ENCODE assay signal across 9 cellular contexts in genomic region chr3:120719167-120719834, GRCh38. TPM values are rescaled to one million over a fixed set of nuclear protein-coding genes. Genes with fewer than 3 reads are reported as not detected.
DNase-seq lines count a peak whose midpoint lies in the region; TF ChIP-seq lines count a peak whose summit lies in the region.
"Not testable (repeated sequence)": the region's sequence is repeated elsewhere in the genome, so short reads cannot be mapped to it uniquely, and the experiment has no call there.
"Had no signal": no experiment of that assay in that cellular context is flagged by ENCODE, and none has a peak within 500 bp of the region (broad histone marks: within the 10 kb centered on the region; RNA-seq: fewer than 3 reads in every experiment).

No MANE protein-coding gene starts in this region.

- not testable (repeated sequence) for H3F3A ChIP-seq in neural progenitor cell (ENCODE audit: low read depth)

- peak overlapping the region; percentile 15 for H3K4me3 Mint-ChIP-seq in activated T-helper 2 cell treated with anti-CD3 and anti-CD28 coated beads, Interferon-gamma antibody, Interleukin-2, Interleukin-4, amounts not matched to agents 10 μg/mL and 5 μg/mL and 100 μg/mL, durations not matched to agents 14 hours and 24 hours and 36 hours (ENCODE audit: low read depth)
- peak overlapping the region; percentile 50 for H3K4me3 Mint-ChIP-seq in neural progenitor cell

- peak overlapping the region; percentile 56 for H2AFZ ChIP-seq in neural progenitor cell (replicated peaks)

- not testable (repeated sequence) for H3K79me2 ChIP-seq in neural progenitor cell (ENCODE audit: low read depth)

- not testable (repeated sequence) for H3K27ac Mint-ChIP-seq in activated T-helper 2 cell treated with anti-CD3 and anti-CD28 coated beads, Interferon-gamma antibody, Interleukin-2, Interleukin-4, amounts not matched to agents 10 μg/mL and 5 μg/mL and 100 μg/mL, durations not matched to agents 14 hours and 24 hours and 36 hours
- H3K27ac Mint-ChIP-seq in neural progenitor cell: peak overlapping the region; percentile 50

- not testable (repeated sequence) for H3K36me3 ChIP-seq in HUES64 (ENCODE audit: insufficient read depth, low read length); neural progenitor cell

- intact Hi-C loops in activated T-helper 2 cell treated with anti-CD3 and anti-CD28 coated beads, Interferon-gamma antibody, Interleukin-2, Interleukin-4, amounts not matched to agents 10 μg/mL and 5 μg/mL and 100 μg/mL, durations not matched to agents 14 hours and 24 hours and 36 hours (cut with micrococcal nuclease): not testable (repeated sequence)

- H3K4me1 Mint-ChIP-seq in activated T-helper 2 cell treated with anti-CD3 and anti-CD28 coated beads, Interferon-gamma antibody, Interleukin-2, Interleukin-4, amounts not matched to agents 10 μg/mL and 5 μg/mL and 100 μg/mL, durations not matched to agents 14 hours and 24 hours and 36 hours (ENCODE audit: low read depth): peaks cover 25% of the 10 kb centered on the region
- H3K4me1 Mint-ChIP-seq in neural progenitor cell: not testable (repeated sequence)

- H3K36me3 Mint-ChIP-seq in activated T-helper 2 cell treated with anti-CD3 and anti-CD28 coated beads, Interferon-gamma antibody, Interleukin-2, Interleukin-4, amounts not matched to agents 10 μg/mL and 5 μg/mL and 100 μg/mL, durations not matched to agents 14 hours and 24 hours and 36 hours (ENCODE audit: low read depth): peaks cover 25% of the 10 kb centered on the region
- not testable (repeated sequence) for H3K36me3 Mint-ChIP-seq in neural progenitor cell

- not testable (repeated sequence) for H3K9me3 ChIP-seq in HUES64 (ENCODE audit: insufficient read depth, low read depth, low read length); iPS-18c (ENCODE audit: control insufficient read depth, insufficient read depth, low read length); neural progenitor cell (ENCODE audit: low read depth)

- H3K27me3 Mint-ChIP-seq in activated T-helper 2 cell treated with anti-CD3 and anti-CD28 coated beads, Interferon-gamma antibody, Interleukin-2, Interleukin-4, amounts not matched to agents 10 μg/mL and 5 μg/mL and 100 μg/mL, durations not matched to agents 14 hours and 24 hours and 36 hours (ENCODE audit: low read depth); neural progenitor cell (ENCODE audit: insufficient read depth, low read depth): not testable (repeated sequence)

- not testable (repeated sequence) for H3K4me1 ChIP-seq in HUES64 (ENCODE audit: insufficient read depth, low read length); neural progenitor cell

- peak overlapping the region; percentile 74 for H3K4me2 ChIP-seq in neural progenitor cell

- TF ChIP-seq CTCF in neural progenitor cell (IDR thresholded peaks at IDR 0.05): not testable (repeated sequence)

- H3K9me3 Mint-ChIP-seq in activated T-helper 2 cell treated with anti-CD3 and anti-CD28 coated beads, Interferon-gamma antibody, Interleukin-2, Interleukin-4, amounts not matched to agents 10 μg/mL and 5 μg/mL and 100 μg/mL, durations not matched to agents 14 hours and 24 hours and 36 hours; neural progenitor cell: not testable (repeated sequence)

- H3K4me3 ChIP-seq in HUES64 (ENCODE audit: low read length) (peak overlapping the region; percentile 64), iPS-18c (ENCODE audit: insufficient read depth, low read depth, low read length) (peak overlapping the region; percentile 31; the same call in 1 of the 2 replicates), neural progenitor cell (peak overlapping the region; percentile 48)

- DNase-seq in activated CD4-positive, CD25-positive, alpha-beta regulatory T cell treated with anti-CD3 and anti-CD28 coated beads, Interleukin-2, amount 50 U/mL, for 16 hours (ENCODE audit: low read depth, low spot score): peak; percentile 43
- peak; percentile 73 for DNase-seq in activated T-helper 2 cell treated with anti-CD3 and anti-CD28 coated beads, Interferon-gamma antibody, Interleukin-2, Interleukin-4, amounts not matched to agents 10 μg/mL and 5 μg/mL and 100 μg/mL, durations not matched to agents 14 hours and 24 hours and 36 hours (ENCODE audit: low spot score)
- DNase-seq in effector CD4-positive, alpha-beta T cell: peak; percentile 68
- peak; percentile 34 for DNase-seq in neural progenitor cell (ENCODE audit: low spot score)
- DNase-seq in stimulated activated CD4-positive, alpha-beta T cell treated with anti-CD3 and anti-CD28 coated beads, TNF-alpha, amount 100 ng/mL, for 24 hours (ENCODE audit: low read depth in 3 of 3): peak in 2 of 3 experiments; percentile 6 to 40
- peak; percentile 77 for DNase-seq in ureter (ENCODE audit: low spot score)

- 16% methylated on average over 20 of the region's 20 CpGs for WGBS in HUES64

- H3K27me3 ChIP-seq in HUES64 (ENCODE audit: insufficient read depth, low read length); neural progenitor cell: not testable (repeated sequence)

- H4K20me1 ChIP-seq in neural progenitor cell (ENCODE audit: low read depth): not testable (repeated sequence)

- H3K9ac ChIP-seq in HUES64 (ENCODE audit: low read depth, low read length): peak overlapping the region; percentile 83
- H3K9ac ChIP-seq in neural progenitor cell: not testable (repeated sequence)

- H3K27ac ChIP-seq in HUES64 (ENCODE audit: low read depth, low read length): peak overlapping the region; percentile 65; the same call in 1 of the 2 replicates
- not testable (repeated sequence) for H3K27ac ChIP-seq in neural progenitor cell

RNA-seq across cellular contexts. Expression of gene RABL3, which starts 23.0 kb away (rescaled TPM):
- 16.1 TPM for polyA plus RNA-seq in HUES64 (2013, experiment 1 of 2)
- 13.9 TPM for polyA plus RNA-seq in HUES64 (2013, experiment 2 of 2)
- 26.6 and 30.8 TPM in 2 replicates for total RNA-seq in activated T-helper 2 cell treated with anti-CD3 and anti-CD28 coated beads, Interferon-gamma antibody, Interleukin-2, Interleukin-4, amounts not matched to agents 10 μg/mL and 5 μg/mL and 100 μg/mL, durations not matched to agents 14 hours and 24 hours and 36 hours
- total RNA-seq in neural progenitor cell (ENCODE audit: low replicate concordance) (10.3 and 25.0 TPM in 2 replicates), ureter (28.7 TPM)

RNA-seq across cellular contexts. Expression of gene GTF2E1, which starts 23.2 kb away (rescaled TPM):
- 25.5 TPM for polyA plus RNA-seq in HUES64 (2013, experiment 1 of 2)
- 30.6 TPM for polyA plus RNA-seq in HUES64 (2013, experiment 2 of 2)
- 23.3 and 24.7 TPM in 2 replicates for total RNA-seq in activated T-helper 2 cell treated with anti-CD3 and anti-CD28 coated beads, Interferon-gamma antibody, Interleukin-2, Interleukin-4, amounts not matched to agents 10 μg/mL and 5 μg/mL and 100 μg/mL, durations not matched to agents 14 hours and 24 hours and 36 hours
- total RNA-seq in neural progenitor cell (ENCODE audit: low replicate concordance) (42.2 and 78.2 TPM in 2 replicates), ureter (20.2 TPM)

RNA-seq across cellular contexts. Expression of gene HGD, which starts 37.3 kb away (rescaled TPM):
- polyA plus RNA-seq in HUES64 (2013, experiment 1 of 2): 0.50 TPM
- 0.82 TPM for polyA plus RNA-seq in HUES64 (2013, experiment 2 of 2)
- 0.14 and 0.76 TPM in 2 replicates for total RNA-seq in activated T-helper 2 cell treated with anti-CD3 and anti-CD28 coated beads, Interferon-gamma antibody, Interleukin-2, Interleukin-4, amounts not matched to agents 10 μg/mL and 5 μg/mL and 100 μg/mL, durations not matched to agents 14 hours and 24 hours and 36 hours
- total RNA-seq in neural progenitor cell (ENCODE audit: low replicate concordance): 0.28 TPM in 1 of 2 replicates, not detected in the other
- 0.36 TPM for total RNA-seq in ureter
- total RNA-seq: SK-MEL-5 had no signal

Comparison
In these comparisons a context has a peak if more than half of its experiments do, and no peak if none do; other contexts are left out.
1. DNase-seq: peak in every context shown above with its lines; median percentile 77 in ureter; 73 in activated T-helper 2 cell treated with anti-CD3 and anti-CD28 coated beads, Interferon-gamma antibody, Interleukin-2, Interleukin-4, amounts not matched to agents 10 μg/mL and 5 μg/mL and 100 μg/mL, durations not matched to agents 14 hours and 24 hours and 36 hours; 68 in effector CD4-positive, alpha-beta T cell; 43 in activated CD4-positive, CD25-positive, alpha-beta regulatory T cell treated with anti-CD3 and anti-CD28 coated beads, Interleukin-2, amount 50 U/mL, for 16 hours; 34 in neural progenitor cell; 23 in stimulated activated CD4-positive, alpha-beta T cell treated with anti-CD3 and anti-CD28 coated beads, TNF-alpha, amount 100 ng/mL, for 24 hours.